ENCODE assay signal across 15 cellular contexts in genomic region chr2:172105715-172106124, GRCh38. TPM values are rescaled to one million over a fixed set of nuclear protein-coding genes. Genes with fewer than 3 reads are reported as not detected.
DNase-seq lines count a peak whose midpoint lies in the region; ATAC-seq, FAIRE-seq and TF ChIP-seq lines count a peak whose summit lies in the region.
"Had no signal": no experiment of that assay in that cellular context is flagged by ENCODE, and none has a peak within 500 bp of the region (broad histone marks: within the 10 kb centered on the region; RNA-seq: fewer than 3 reads in every experiment).

No MANE protein-coding gene starts in this region.

- H3K4me3 Mint-ChIP-seq in activated T-helper 2 cell treated with anti-CD3 and anti-CD28 coated beads, Interferon-gamma antibody, Interleukin-2, Interleukin-4, amounts not matched to agents 10 μg/mL and 5 μg/mL and 100 μg/mL, durations not matched to agents 14 hours and 24 hours and 36 hours (ENCODE audit: low read depth), result peak overlapping the region; percentile 17

- H3K4me2 ChIP-seq in HepG2 (ENCODE audit: low read depth, low read length), result peak overlapping the region; percentile 100

- H3K4me1 ChIP-seq in HepG2 (ENCODE audit: insufficient read depth, low read length) (peaks cover 58% of the 10 kb centered on the region), right lobe of liver (peaks cover 0 to 42% (median 7%) of the 10 kb centered on the region in 4 donors), iPS DF 6.9 (ENCODE audit: control insufficient read depth, insufficient read depth, low read length) (peaks cover 12% of the 10 kb centered on the region)

- POLR2A ChIA-PET in HepG2 (lab: Yijun Ruan, JAX) (interaction anchor here (1.2 kb wide), 1 partner anchor 321 kb away, joined by 4 read pairs; the partner anchor contains the start of gene ITGA6), HEK293T (lab: Yijun Ruan, JAX) (no interaction called here)

- H3K27me3 Mint-ChIP-seq in activated T-helper 2 cell treated with anti-CD3 and anti-CD28 coated beads, Interferon-gamma antibody, Interleukin-2, Interleukin-4, amounts not matched to agents 10 μg/mL and 5 μg/mL and 100 μg/mL, durations not matched to agents 14 hours and 24 hours and 36 hours (ENCODE audit: low read depth), result peaks cover 73% of the 10 kb centered on the region

- no peak for FAIRE-seq in HepG2 (lab: Jason Lieb, UNC)
- FAIRE-seq: colon, small intestine had no signal

- in situ Hi-C loops in HepG2 (cut with HindIII; ENCODE audit: extremely low pct_ligation_motif_present, low pct_unique_long_range_greater_than_20kb), result loop anchor here (5.0 to 10.0 kb wide), 4 partner anchors 148 to 533 kb away; no protein-coding TSS in a partner anchor

- CTCF ChIA-PET in HepG2 (lab: Yijun Ruan, JAX; ENCODE audit: low intra/inter-chr PET ratio, low total read pairs), result interaction anchor here (1.2 to 1.8 kb wide), 4 partner anchors 148 to 507 kb away, joined by 3 to 15 read pairs (median 8); no protein-coding TSS in a partner anchor
- CTCF ChIA-PET in HEK293T (lab: Yijun Ruan, JAX), result interaction anchor here (0.7 to 1.5 kb wide), 4 partner anchors 8 to 403 kb away, joined by 3 to 7 read pairs (median 3); no protein-coding TSS in a partner anchor

- H3K4me3 ChIP-seq in HepG2 (replicated peaks in 1 of 3; ENCODE audit: insufficient read depth in 1 of 3, low read depth in 2 of 3, low read length in 3 of 3) (peak overlapping the region in 2 of 3 experiments; percentile 58 to 75; a peak in 3 of 6 replicates), right lobe of liver (no peak overlapping the region), iPS DF 6.9 (ENCODE audit: low read length) (peak overlapping the region; percentile 2; the same call in 1 of the 2 replicates)

- H3K9me3 Mint-ChIP-seq in activated T-helper 2 cell treated with anti-CD3 and anti-CD28 coated beads, Interferon-gamma antibody, Interleukin-2, Interleukin-4, amounts not matched to agents 10 μg/mL and 5 μg/mL and 100 μg/mL, durations not matched to agents 14 hours and 24 hours and 36 hours, result no peaks in the 10 kb centered on the region

- no peak overlapping the region for H3K27ac Mint-ChIP-seq in activated T-helper 2 cell treated with anti-CD3 and anti-CD28 coated beads, Interferon-gamma antibody, Interleukin-2, Interleukin-4, amounts not matched to agents 10 μg/mL and 5 μg/mL and 100 μg/mL, durations not matched to agents 14 hours and 24 hours and 36 hours

- H3K9ac ChIP-seq in HepG2 (ENCODE audit: insufficient read depth, low read depth, low read length), result no peak overlapping the region

- H3K36me3 ChIP-seq in HepG2 (replicated peaks in 1 of 2; ENCODE audit: control insufficient read depth in 1 of 2, insufficient read depth in 2 of 2, low read length in 2 of 2), result no peaks in the 10 kb centered on the region
- H3K36me3 ChIP-seq in right lobe of liver, result no peaks in the 10 kb centered on the region
- H3K36me3 ChIP-seq in iPS DF 6.9 (ENCODE audit: control insufficient read depth, insufficient read depth, low read length), result no peaks in the 10 kb centered on the region

- H3K79me2 ChIP-seq in HepG2 (ENCODE audit: insufficient read depth, low read length), result no peaks in the 10 kb centered on the region

- BruUV-seq in HepG2 (replicated peaks; lab: Mats Ljungman, UMichigan), result no TSS peak

- 79% methylated on average over 22 of the region's 22 CpGs for WGBS in HepG2 (ENCODE audit: low lambda C conversion rate)
- 2% methylated on average over 21 of the region's 22 CpGs for WGBS in right lobe of liver (ENCODE audit: insufficient coverage, low coverage, low lambda C conversion rate, missing lambda C conversion rate)
- no CpG with 5 or more reads among the region's 22 CpGs for WGBS in iPS DF 6.9 (ENCODE audit: insufficient coverage, insufficient read length)

- DNase-seq in HepG2 (ENCODE audit: low spot score), result no peak
- DNase-seq in right lobe of liver, result no peak
- no peak for DNase-seq in activated T-helper 2 cell treated with anti-CD3 and anti-CD28 coated beads, Interferon-gamma antibody, Interleukin-2, Interleukin-4, amounts not matched to agents 10 μg/mL and 5 μg/mL and 100 μg/mL, durations not matched to agents 14 hours and 24 hours and 36 hours (ENCODE audit: low spot score)
- DNase-seq in iPS DF 6.9 (ENCODE audit: low read depth, low spot score), result no peak
- no peak for DNase-seq in substantia nigra (lab: John Stamatoyannopoulos, UW)
- no peak for DNase-seq in HEK293T (ENCODE audit: extremely low spot score)
- DNase-seq in NK-92 (lab: John Stamatoyannopoulos, UW; ENCODE audit: unreplicated experiment), result no peak
- DNase-seq: activated CD4-positive, alpha-beta T cell treated with anti-CD3 and anti-CD28 coated beads, Interleukin-2, amount 50 U/mL, for 48 hours; DMS 273 treated with DMSO at 0.1 percent for 48 hours; NCI-H2081 treated with DMSO at 0.1 percent for 48 hours had no signal

- intact Hi-C loops in HepG2 (cut with micrococcal nuclease; ENCODE audit: unreplicated experiment) (loop anchor here (1.0 to 10.0 kb wide), 5 partner anchors 164 to 1131 kb away; no protein-coding TSS in a partner anchor), right lobe of liver (cut with DNase I) (loop anchor here (10.0 kb wide), 4 partner anchors 291 to 531 kb away; no protein-coding TSS in a partner anchor)
- intact Hi-C loops in activated T-helper 2 cell treated with anti-CD3 and anti-CD28 coated beads, Interferon-gamma antibody, Interleukin-2, Interleukin-4, amounts not matched to agents 10 μg/mL and 5 μg/mL and 100 μg/mL, durations not matched to agents 14 hours and 24 hours and 36 hours (cut with micrococcal nuclease), result loop anchor here (2.0 kb wide), 2 partner anchors 357 to 399 kb away; no protein-coding TSS in a partner anchor

- no peak for TF ChIP-seq POLR2A in HepG2 (IDR thresholded peaks at IDR 0.05; ENCODE audit: insufficient read depth in 1 of 2, low read depth in 2 of 2, low read length in 2 of 2)
- no peak for TF ChIP-seq POLR2A in right lobe of liver (IDR thresholded peaks at IDR 0.05)

- TF ChIP-seq EP300 in HepG2 (IDR thresholded peaks at IDR 0.05; ENCODE audit: low read depth in 2 of 2, low read length in 2 of 2) (no peak), HepG2 (CRISPR knock-in tag; IDR thresholded peaks at IDR 0.05; ENCODE audit: borderline replicate concordance) (no peak)

- no peak for TF ChIP-seq RAD21 in HepG2 (CRISPR knock-in tag; IDR thresholded peaks at IDR 0.05)

- ATAC-seq in HepG2 (no peak), right lobe of liver (no peak), HG02759 (IDR thresholded peaks at IDR 0.05; ENCODE audit: unreplicated experiment) (no peak)
- ATAC-seq: HCT116 had no signal

- no peaks in the 10 kb centered on the region for H3K9me3 ChIP-seq in HepG2 (ENCODE audit: low read length)
- no peaks in the 10 kb centered on the region for H3K9me3 ChIP-seq in right lobe of liver
- no peaks in the 10 kb centered on the region for H3K9me3 ChIP-seq in iPS DF 6.9 (ENCODE audit: control insufficient read depth, insufficient read depth, low read length)

- H4K20me1 ChIP-seq in HepG2 (ENCODE audit: insufficient read depth, low read length), result no peaks in the 10 kb centered on the region

- H3K4me1 Mint-ChIP-seq in activated T-helper 2 cell treated with anti-CD3 and anti-CD28 coated beads, Interferon-gamma antibody, Interleukin-2, Interleukin-4, amounts not matched to agents 10 μg/mL and 5 μg/mL and 100 μg/mL, durations not matched to agents 14 hours and 24 hours and 36 hours (ENCODE audit: low read depth), result peaks cover 40% of the 10 kb centered on the region

- H3K36me3 Mint-ChIP-seq in activated T-helper 2 cell treated with anti-CD3 and anti-CD28 coated beads, Interferon-gamma antibody, Interleukin-2, Interleukin-4, amounts not matched to agents 10 μg/mL and 5 μg/mL and 100 μg/mL, durations not matched to agents 14 hours and 24 hours and 36 hours (ENCODE audit: low read depth), result no peaks in the 10 kb centered on the region

- no peak overlapping the region for H3K27ac ChIP-seq in HepG2 (ENCODE audit: extremely low read length, insufficient read depth, low read length)
- H3K27ac ChIP-seq in right lobe of liver, result no peak overlapping the region
- H3K27ac ChIP-seq in iPS DF 6.9 (ENCODE audit: low read length), result no peak overlapping the region
- H3K27ac ChIP-seq in substantia nigra (ENCODE audit: low read depth, low read length, poor library complexity, severe bottlenecking), result no peak overlapping the region

- H3K27me3 ChIP-seq in HepG2 (ENCODE audit: control insufficient read depth in 1 of 2, insufficient read depth in 2 of 2, low read length in 2 of 2), result peaks cover 3 to 30% of the 10 kb centered on the region in 2 experiments
- peaks cover 26 to 75% of the 10 kb centered on the region in 2 donors for H3K27me3 ChIP-seq in right lobe of liver
- H3K27me3 ChIP-seq in iPS DF 6.9 (ENCODE audit: control insufficient read depth, insufficient read depth, low read length), result peaks cover 79% of the 10 kb centered on the region

- H2AFZ ChIP-seq in HepG2 (ENCODE audit: low read length), result no peak overlapping the region

- TF ChIP-seq CTCF in HepG2 (CRISPR knock-in tag; IDR thresholded peaks at IDR 0.05), result no peak
- TF ChIP-seq CTCF in right lobe of liver (IDR thresholded peaks at IDR 0.05), result no peak

RNA-seq across cellular contexts. Expression of gene DLX2, which starts 3.0 kb away (rescaled TPM):
- 0.15 TPM in 1 of 2 replicates, not detected in the other for total RNA-seq in HepG2 (2016; rRNA removed; fragmentation: Illumina TruSeq; extraction: Trizol)
- total RNA-seq in HepG2 (2016; cell fraction: cytosol; rRNA removed; fragmentation: Illumina TruSeq; extraction: Trizol; ENCODE audit: low read depth), result 0.09 TPM in 1 of 2 replicates, not detected in the other
- total RNA-seq in HepG2 (2016; cell fraction: insoluble cytoplasmic fraction; rRNA removed; fragmentation: Illumina TruSeq; extraction: Trizol), result 0.09 TPM in 1 of 2 replicates, not detected in the other
- 0.06 and 0.17 TPM in 2 replicates for total RNA-seq in HepG2 (2016; cell fraction: membrane; rRNA removed; fragmentation: Illumina TruSeq; extraction: Trizol)
- total RNA-seq in HepG2 (2016; cell fraction: nucleus; rRNA removed; fragmentation: Illumina TruSeq; extraction: Trizol), result not detected in 2 replicates
- 0.07 TPM in 2 replicates for polyA plus RNA-seq in HepG2 (2011; rRNA removed)
- polyA plus RNA-seq in HepG2 (2011; cell fraction: cytosol; rRNA removed), result 0.04 and 0.05 TPM in 2 replicates
- polyA plus RNA-seq in HepG2 (2011; cell fraction: nucleus; rRNA removed), result 0.29 and 0.59 TPM in 2 replicates
- polyA plus RNA-seq in HepG2 (2012), result 0.17 and 0.25 TPM in 2 replicates
- 0.07 and 0.12 TPM in 2 replicates for polyA plus RNA-seq in HepG2 (2016; cell fraction: cytosol; fragmentation: Illumina TruSeq; extraction: Trizol; ENCODE audit: low read depth)
- polyA plus RNA-seq in HepG2 (2016; cell fraction: insoluble cytoplasmic fraction; fragmentation: Illumina TruSeq; extraction: Trizol; ENCODE audit: low read depth), result 0.25 and 0.37 TPM in 2 replicates
- 0.21 and 0.24 TPM in 2 replicates for polyA plus RNA-seq in HepG2 (2016; cell fraction: membrane; fragmentation: Illumina TruSeq; extraction: Trizol; ENCODE audit: low read depth)
- 0.36 and 0.59 TPM in 2 replicates for polyA plus RNA-seq in HepG2 (2016; cell fraction: nucleus; fragmentation: Illumina TruSeq; extraction: Trizol; ENCODE audit: insufficient read depth, low read depth)
- 0.07 and 0.10 TPM in 2 replicates for polyA minus RNA-seq in HepG2 (2011; rRNA and poly(A)+ RNA removed; ENCODE audit: low replicate concordance)
- polyA minus RNA-seq in HepG2 (2011; cell fraction: cytosol; rRNA and poly(A)+ RNA removed), result 0.20 and 0.44 TPM in 2 replicates
- polyA minus RNA-seq in HepG2 (2011; cell fraction: nucleus; rRNA and poly(A)+ RNA removed), result not detected in 2 replicates
- not detected for total RNA-seq in right lobe of liver
- total RNA-seq in activated T-helper 2 cell treated with anti-CD3 and anti-CD28 coated beads, Interferon-gamma antibody, Interleukin-2, Interleukin-4, amounts not matched to agents 10 μg/mL and 5 μg/mL and 100 μg/mL, durations not matched to agents 14 hours and 24 hours and 36 hours, result 0.14 TPM in 1 of 2 replicates, not detected in the other
- total RNA-seq: Right ventricle myocardium superior had no signal

RNA-seq across cellular contexts. Expression of gene DLX1, which starts 20.4 kb away (rescaled TPM):
- total RNA-seq in HepG2 (2016; rRNA removed; fragmentation: Illumina TruSeq; extraction: Trizol) (0.18 TPM in 1 of 2 replicates, not detected in the other), right lobe of liver (not detected)
- total RNA-seq in HepG2 (2016; cell fraction: cytosol; rRNA removed; fragmentation: Illumina TruSeq; extraction: Trizol; ENCODE audit: low read depth), result not detected in 2 replicates
- 0.13 and 0.52 TPM in 2 replicates for total RNA-seq in HepG2 (2016; cell fraction: insoluble cytoplasmic fraction; rRNA removed; fragmentation: Illumina TruSeq; extraction: Trizol)
- total RNA-seq in HepG2 (2016; cell fraction: membrane; rRNA removed; fragmentation: Illumina TruSeq; extraction: Trizol), result 0.09 TPM in 1 of 2 replicates, not detected in the other
- 0.25 and 0.37 TPM in 2 replicates for total RNA-seq in HepG2 (2016; cell fraction: nucleus; rRNA removed; fragmentation: Illumina TruSeq; extraction: Trizol)
- 0.69 and 0.86 TPM in 2 replicates for polyA plus RNA-seq in HepG2 (2011; rRNA removed)
- polyA plus RNA-seq in HepG2 (2011; cell fraction: cytosol; rRNA removed), result 0.40 and 0.47 TPM in 2 replicates
- polyA plus RNA-seq in HepG2 (2011; cell fraction: nucleus; rRNA removed), result 3.0 and 3.7 TPM in 2 replicates
- polyA plus RNA-seq in HepG2 (2012), result 0.32 and 0.51 TPM in 2 replicates
- polyA plus RNA-seq in HepG2 (2016; cell fraction: cytosol; fragmentation: Illumina TruSeq; extraction: Trizol; ENCODE audit: low read depth), result 0.19 TPM in 1 of 2 replicates, not detected in the other
- 0.27 and 0.41 TPM in 2 replicates for polyA plus RNA-seq in HepG2 (2016; cell fraction: insoluble cytoplasmic fraction; fragmentation: Illumina TruSeq; extraction: Trizol; ENCODE audit: low read depth)
- polyA plus RNA-seq in HepG2 (2016; cell fraction: membrane; fragmentation: Illumina TruSeq; extraction: Trizol; ENCODE audit: low read depth), result 0.09 and 0.16 TPM in 2 replicates
- 0.94 TPM in 1 of 2 replicates, not detected in the other for polyA plus RNA-seq in HepG2 (2016; cell fraction: nucleus; fragmentation: Illumina TruSeq; extraction: Trizol; ENCODE audit: insufficient read depth, low read depth)
- polyA minus RNA-seq in HepG2 (2011; rRNA and poly(A)+ RNA removed; ENCODE audit: low replicate concordance), result 0.89 and 1.8 TPM in 2 replicates
- polyA minus RNA-seq in HepG2 (2011; cell fraction: cytosol; rRNA and poly(A)+ RNA removed), result 0.40 and 1.1 TPM in 2 replicates
- 1.8 and 2.2 TPM in 2 replicates for polyA minus RNA-seq in HepG2 (2011; cell fraction: nucleus; rRNA and poly(A)+ RNA removed)
- 0.09 TPM in 1 of 2 replicates, not detected in the other for total RNA-seq in activated T-helper 2 cell treated with anti-CD3 and anti-CD28 coated beads, Interferon-gamma antibody, Interleukin-2, Interleukin-4, amounts not matched to agents 10 μg/mL and 5 μg/mL and 100 μg/mL, durations not matched to agents 14 hours and 24 hours and 36 hours
- total RNA-seq: Right ventricle myocardium superior had no signal

Comparison
In these comparisons a context has a peak if more than half of its experiments do, and no peak if none do; other contexts are left out.
1. H3K4me3 ChIP-seq: peak in HepG2 (2 of 3) and iPS DF 6.9 (single experiment); none in right lobe of liver (0 of 3).